In genomic region chr19:46746281-46746965, GRCh38 we compare ENCODE assay signal across 8 cellular contexts. TPM values are rescaled to one million over a fixed set of nuclear protein-coding genes. Genes with fewer than 3 reads are reported as not detected.
DNase-seq lines count a peak whose midpoint lies in the region; ATAC-seq, FAIRE-seq and TF ChIP-seq lines count a peak whose summit lies in the region.

Gene STRN4 (minus strand): TSS chr19:46746450. CDS start chr19:46746430, 20 bp downstream.

- no peak for FAIRE-seq in pancreas (lab: Jason Lieb, UNC)

- ATAC-seq in HG03354 (IDR thresholded peaks at IDR 0.05; ENCODE audit: poor library complexity, severe bottlenecking, unreplicated experiment): peak; percentile 53
- ATAC-seq in RWPE2 (ENCODE audit: low read depth): peak; percentile 26
- ATAC-seq in Right ventricle myocardium inferior: peak; percentile 70
- ATAC-seq in pancreas: peak; percentile 63 to 85 (median 74)
- ATAC-seq in aorta (ENCODE audit: low FRiP score): peak; percentile 76

- no peaks in the 10 kb centered on the region for H3K9me3 Mint-ChIP-seq in activated naive CD8-positive, alpha-beta T cell (ENCODE audit: low read depth)

- intact Hi-C loops in Right ventricle myocardium inferior (cut with DNase I): loop anchor here (5.0 kb wide), 1 partner anchor 44 kb away; no protein-coding TSS in a partner anchor
- intact Hi-C loops in pancreas (cut with DNase I): no loop called here
- intact Hi-C loops in aorta (cut with DNase I): no loop called here

- H3K27me3 Mint-ChIP-seq in activated naive CD8-positive, alpha-beta T cell: no peaks in the 10 kb centered on the region

- no peak for TF ChIP-seq CTCF in RWPE2 (IDR thresholded peaks at IDR 0.05; ENCODE audit: poor library complexity, severe bottlenecking)
- TF ChIP-seq CTCF in pancreas (IDR thresholded peaks at IDR 0.05): no peak

- H3K4me1 Mint-ChIP-seq in activated naive CD8-positive, alpha-beta T cell (ENCODE audit: low read depth): peaks cover 41% of the 10 kb centered on the region

- 0 to 2% methylated on average over 24 to 72 of the region's 73 CpGs for WGBS in pancreas, 2 donors
- WGBS in aorta, 2 donors: 1 to 2% methylated on average over 28 to 73 of the region's 73 CpGs

- H3K4me1 ChIP-seq in RWPE2 (ENCODE audit: insufficient read depth, poor library complexity, severe bottlenecking) (no peaks in the 10 kb centered on the region), pancreas (peaks cover 0 to 11% (median 0%) of the 10 kb centered on the region in 3 donors), aorta (ENCODE audit: control insufficient read depth in 1 of 2, insufficient read depth in 2 of 2, low read length in 2 of 2) (no peaks in the 10 kb centered on the region)

- peak within 1 kb of the TSS; percentile 83 for H3K27ac ChIP-seq in RWPE2 (ENCODE audit: poor library complexity, severe bottlenecking)
- peak within 1 kb of the TSS in 3 of 4 donors; percentile 42 to 82 (median 67) for H3K27ac ChIP-seq in pancreas
- peak within 1 kb of the TSS in 1 of 2 donors; percentile 21 for H3K27ac ChIP-seq in aorta (ENCODE audit: low read depth in 1 of 2, low read length in 2 of 2)

- H3K9me3 ChIP-seq in RWPE2 (ENCODE audit: severe bottlenecking) (no peaks in the 10 kb centered on the region), pancreas (no peaks in the 10 kb centered on the region), aorta (ENCODE audit: control insufficient read depth, low read length) (no peaks in the 10 kb centered on the region)

- peak within 1 kb of the TSS; percentile 100 for H3K4me3 ChIP-seq in RWPE2 (ENCODE audit: severe bottlenecking)
- H3K4me3 ChIP-seq in pancreas: peak within 1 kb of the TSS; percentile 95 to 97 (median 96)
- H3K4me3 ChIP-seq in aorta (ENCODE audit: low read length in 2 of 2): peak within 1 kb of the TSS; percentile 96

- peaks cover 29% of the 10 kb centered on the region for H3K36me3 ChIP-seq in RWPE2 (ENCODE audit: low read depth)
- H3K36me3 ChIP-seq in pancreas: no peaks in the 10 kb centered on the region
- no peaks in the 10 kb centered on the region for H3K36me3 ChIP-seq in aorta (ENCODE audit: control insufficient read depth in 1 of 2, insufficient read depth in 2 of 2, low read length in 1 of 2)

- H3K27me3 ChIP-seq in RWPE2 (ENCODE audit: insufficient read depth, poor library complexity, severe bottlenecking) (no peaks in the 10 kb centered on the region), pancreas (no peaks in the 10 kb centered on the region), aorta (ENCODE audit: control insufficient read depth in 1 of 2, insufficient read depth in 2 of 2, low read length in 1 of 2) (no peaks in the 10 kb centered on the region)

- peaks cover 2% of the 10 kb centered on the region for H3K36me3 Mint-ChIP-seq in activated naive CD8-positive, alpha-beta T cell

- peak within 1 kb of the TSS; percentile 94 for H3K4me3 Mint-ChIP-seq in activated naive CD8-positive, alpha-beta T cell

- peak; percentile 60 to 62 for DNase-seq in NCI-H2081 (lab: John Stamatoyannopoulos, UW)
- DNase-seq in NCI-H2081 treated with DMSO at 0.1 percent for 48 hours (lab: John Stamatoyannopoulos, UW): no peak
- no peak for DNase-seq in RWPE2 (ENCODE audit: low spot score)
- peak; percentile 85 for DNase-seq in Right ventricle myocardium inferior (ENCODE audit: missing footprints)
- DNase-seq in pancreas: peak in 2 of 6 donors; percentile 58 to 81
- peak in 1 of 2 donors; percentile 62 for DNase-seq in aorta

- H3K27ac Mint-ChIP-seq in activated naive CD8-positive, alpha-beta T cell: peak within 1 kb of the TSS; percentile 90

RNA-seq across cellular contexts. Expression of gene STRN4, which starts in this region (rescaled TPM):
- total RNA-seq in Right ventricle myocardium inferior: 51.4 TPM
- total RNA-seq in pancreas: 10 to 100 TPM; 26.4 to 43.5 (median 32.6) TPM
- 10 to 100 TPM; 43.4 to 48.0 TPM for polyA plus RNA-seq in pancreas
- 10 to 100 TPM; 63.4 to 69.8 TPM for total RNA-seq in aorta
- 10 to 100 TPM; 26.8 to 45.6 TPM for polyA plus RNA-seq in aorta

Comparison
In these comparisons a context has a peak if more than half of its experiments do, and no peak if none do; other contexts are left out.
1. DNase-seq: peak in NCI-H2081 (2 of 2) and Right ventricle myocardium inferior (single experiment); none in NCI-H2081 treated with DMSO at 0.1 percent for 48 hours (single experiment) and RWPE2 (single experiment).
2. ATAC-seq: peak in every context shown above with its lines; median percentile 76 in aorta; 74 in pancreas; 70 in Right ventricle myocardium inferior; 53 in HG03354; 26 in RWPE2.
3. Peak in every context shown above with its lines, with median percentiles within 50 percentile points of each other: H3K4me3 ChIP-seq.